25 cellular contexts compared by ENCODE assay signal in genomic region chr1:104745875-104746274, GRCh38.
"Had no signal": no experiment of that assay in that cellular context is flagged by ENCODE, and none has a peak within 500 bp of the region (broad histone marks: within the 10 kb centered on the region; RNA-seq: fewer than 3 reads in every experiment).

No MANE protein-coding gene starts in this region.

- FAIRE-seq: astrocyte, frontal cortex had no signal

- H3K4me1 ChIP-seq: spleen, testis, transverse colon, uterus had no signal

- ATAC-seq: left lobe of liver; mucosa of descending colon; natural killer cell treated with Interleukin-12 subunit alpha and Interleukin-12 subunit beta and Interleukin-15 and Interleukin-18, amount 100 ng/mL, for 72 hours; right cardiac atrium; stimulated activated naive CD8-positive, alpha-beta T cell treated with anti-CD3 and anti-CD28 coated beads, Interleukin-15, Interleukin-2, amounts not matched to agents 100 U/mL and 50 U/mL, for 24 hours had no signal

- H3K36me3 ChIP-seq: brain microvascular endothelial cell, spleen, transverse colon, uterus had no signal

- DNase-seq: activated CD4-positive, alpha-beta memory T cell treated with anti-CD3 and anti-CD28 coated beads for 36 hours; activated CD4-positive, alpha-beta T cell treated with anti-CD3 and anti-CD28 coated beads, Interleukin-2, amount 10 ng/mL, durations not matched to agents 24 days and 14 days; activated CD4-positive, CD25-positive, alpha-beta regulatory T cell treated with anti-CD3 and anti-CD28 coated beads, Interleukin-2, amount 50 U/mL, for 72 hours; activated CD8-positive, alpha-beta memory T cell treated with anti-CD3 and anti-CD28 coated beads, Interleukin-2, amount 50 U/mL, for 4 hours; activated gamma-delta T cell treated with Interleukin-2 at 50 U/mL for 16 hours; activated naive CD4-positive, alpha-beta T cell treated with anti-CD3 and anti-CD28 coated beads, Interleukin-2, amount 50 U/mL, for 16 hours; activated T-cell treated with anti-CD3 and anti-CD28 coated beads, Interleukin-2, amount 50 U/mL, for 1 hour; amniotic stem cell; brain microvascular endothelial cell; dorsolateral prefrontal cortex; effector memory CD4-positive, alpha-beta T cell; kidney glomerular epithelial cell; mucosa of descending colon; right cardiac atrium; spleen; stimulated activated naive CD8-positive, alpha-beta T cell treated with anti-CD3 and anti-CD28 coated beads, Interleukin-15, Interleukin-2, amounts not matched to agents 100 U/mL and 50 U/mL, for 24 hours; testis; transverse colon; uterus had no signal

- H3K27ac ChIP-seq: brain microvascular endothelial cell, coronary artery, dorsolateral prefrontal cortex, spleen, testis, transverse colon, uterus had no signal

- H3K4me3 ChIP-seq: coronary artery, dorsolateral prefrontal cortex, lung, mucosa of descending colon, spleen, testis, transverse colon, uterus had no signal

- H3K27me3 ChIP-seq: brain microvascular endothelial cell, dorsolateral prefrontal cortex, spleen, testis, transverse colon, uterus had no signal

- H3K9me3 ChIP-seq: mucosa of descending colon, spleen, testis, transverse colon, uterus had no signal
